Comparison of ENCODE assay signal across 26 cellular contexts in the genomic region with DNA sequence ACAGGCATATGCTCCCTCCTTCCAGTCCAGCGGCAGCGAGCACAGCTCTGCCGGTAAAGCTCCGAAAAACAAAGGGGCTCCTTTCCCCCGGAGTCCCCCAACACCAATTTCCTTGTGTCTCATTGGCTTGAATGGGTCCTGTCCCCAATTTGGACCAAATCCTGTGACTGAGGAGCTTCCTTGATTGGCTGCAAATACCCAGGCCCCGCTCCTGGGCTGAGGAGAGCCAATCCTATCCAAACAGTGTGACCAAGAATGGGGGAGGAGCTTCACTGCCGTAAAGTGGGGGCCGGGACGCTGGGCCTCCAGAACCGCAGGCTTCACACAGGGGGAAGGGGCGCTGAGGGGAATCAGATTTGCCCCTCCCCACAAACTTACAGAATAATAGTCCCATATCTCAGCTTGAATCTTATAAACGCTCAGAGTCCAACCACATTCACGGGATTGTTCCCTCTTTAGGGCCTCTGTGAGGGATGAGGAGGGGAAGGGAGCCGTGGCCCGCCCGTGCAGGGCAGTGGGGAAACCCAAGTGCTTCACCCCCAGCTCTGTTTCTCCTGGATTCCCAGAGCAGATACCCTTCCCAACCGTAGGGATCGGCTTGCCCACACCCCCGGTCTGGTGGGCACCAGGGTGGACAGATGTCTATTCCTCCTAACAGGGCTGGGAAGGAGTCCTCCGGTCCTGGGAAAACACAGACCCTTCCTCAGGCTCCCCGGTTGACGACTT.
"Had no signal": no experiment of that assay in that cellular context is flagged by ENCODE, and none has a peak within 500 bp of the region (broad histone marks: within the 10 kb centered on the region; RNA-seq: fewer than 3 reads in every experiment).

No MANE protein-coding gene starts in this region.

- H3K27ac ChIP-seq: epithelial cell of prostate, gastroesophageal sphincter, left lung, lower lobe of right lung, parathyroid adenoma, prostate gland, right atrium auricular region, thoracic aorta, tibial nerve, upper lobe of left lung had no signal

- H3K4me1 Mint-ChIP-seq: natural killer cell had no signal

- H3K36me3 Mint-ChIP-seq: natural killer cell; stimulated activated effector memory CD8-positive, alpha-beta T cell treated with anti-CD3 and anti-CD28 coated beads, Interleukin-12 subunit alpha, Interleukin-12 subunit beta, amount 100 ng/mL, for 72 hours had no signal

- H3K36me3 ChIP-seq: gastroesophageal sphincter, left lung, lower lobe of right lung, prostate gland, right atrium auricular region, thoracic aorta, tibial nerve, upper lobe of left lung had no signal

- H3K79me2 ChIP-seq: parathyroid adenoma had no signal

- H3K9me3 ChIP-seq: gastroesophageal sphincter, left lung, lower lobe of right lung, prostate gland, right atrium auricular region, thoracic aorta, tibial nerve, upper lobe of left lung had no signal

- H3K9me3 Mint-ChIP-seq: endodermal cell; natural killer cell; stimulated activated effector memory CD8-positive, alpha-beta T cell treated with anti-CD3 and anti-CD28 coated beads, Interleukin-12 subunit alpha, Interleukin-12 subunit beta, amount 100 ng/mL, for 72 hours had no signal

- FAIRE-seq: colon, urothelium cell line had no signal

- H2AFZ ChIP-seq: parathyroid adenoma had no signal

- H3K4me1 ChIP-seq: gastroesophageal sphincter, left lung, lower lobe of right lung, parathyroid adenoma, prostate gland, right atrium auricular region, tibial nerve, upper lobe of left lung had no signal

- ATAC-seq: esophagus mucosa; gastroesophageal sphincter; left cardiac atrium; left lung; lower lobe of right lung; natural killer cell; sciatic nerve; stimulated activated effector memory CD8-positive, alpha-beta T cell treated with anti-CD3 and anti-CD28 coated beads, Interleukin-12 subunit alpha, Interleukin-12 subunit beta, amount 100 ng/mL, for 72 hours had no signal

- H3K4me2 ChIP-seq: smooth muscle cell had no signal

- DNase-seq: central memory CD4-positive, alpha-beta T cell; effector CD8-positive, alpha-beta T cell; endodermal cell; foreskin fibroblast; hypothalamus; left cardiac atrium; left lung; lower lobe of right lung; natural killer cell; stimulated activated CD4-positive, alpha-beta T cell treated with anti-CD3 and anti-CD28 coated beads, Interleukin-2, amount 100 ng/mL, for 24 hours; stimulated activated CD4-positive, alpha-beta T cell treated with anti-CD3 and anti-CD28 coated beads, Interleukin-4, amount 100 ng/mL, for 24 hours; stimulated activated naive CD4-positive, alpha-beta T cell treated with Interleukin-2 at 50 U/mL for 16 hours had no signal

- H3K4me3 ChIP-seq: gastroesophageal sphincter, left lung, lower lobe of right lung, prostate gland, right atrium auricular region, smooth muscle cell, thoracic aorta, tibial nerve, upper lobe of left lung had no signal

- H3K4me3 Mint-ChIP-seq: endodermal cell; natural killer cell; stimulated activated effector memory CD8-positive, alpha-beta T cell treated with anti-CD3 and anti-CD28 coated beads, Interleukin-12 subunit alpha, Interleukin-12 subunit beta, amount 100 ng/mL, for 72 hours had no signal

- H3K27ac Mint-ChIP-seq: endodermal cell; natural killer cell; stimulated activated effector memory CD8-positive, alpha-beta T cell treated with anti-CD3 and anti-CD28 coated beads, Interleukin-12 subunit alpha, Interleukin-12 subunit beta, amount 100 ng/mL, for 72 hours had no signal

- H3K27me3 ChIP-seq: right atrium auricular region, tibial nerve, upper lobe of left lung had no signal

- H3K9ac ChIP-seq: parathyroid adenoma had no signal
